Comparison of ENCODE assay signal across 8 cellular contexts in the genomic region with DNA sequence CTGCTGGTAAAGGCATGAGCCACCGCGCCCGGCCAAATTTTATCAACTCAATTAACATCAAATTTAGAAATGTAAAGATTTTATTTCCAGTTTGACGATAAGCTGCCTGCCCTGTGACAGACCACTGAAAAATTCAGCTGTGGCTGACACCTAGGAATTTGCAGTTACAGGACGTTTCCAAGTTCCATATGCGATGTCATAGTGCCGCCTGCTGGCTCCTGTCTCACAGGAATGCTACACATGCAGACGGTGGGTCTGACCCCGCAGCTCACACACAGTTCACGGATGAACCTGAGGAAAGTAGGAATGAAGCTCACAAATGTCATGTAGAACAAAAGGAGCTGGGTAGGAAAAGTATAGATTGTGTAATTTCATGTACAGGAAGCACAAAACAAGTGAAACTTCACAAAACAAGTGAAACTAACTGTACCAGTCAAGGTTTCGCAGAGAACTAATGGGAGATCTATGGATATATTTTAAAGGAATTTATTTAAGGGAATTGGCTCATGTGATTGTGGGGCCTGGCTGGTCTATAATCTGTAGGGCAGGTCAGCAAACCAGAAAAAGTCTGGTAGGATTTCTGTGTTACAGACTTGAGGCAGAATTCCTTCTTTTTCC. TPM values are rescaled to one million over a fixed set of nuclear protein-coding genes. Genes with fewer than 3 reads are reported as not detected.
DNase-seq lines count a peak whose midpoint lies in the region; ATAC-seq, FAIRE-seq and TF ChIP-seq lines count a peak whose summit lies in the region.

No MANE protein-coding gene starts in this region.

- H3K9me3 ChIP-seq in cardiac muscle cell (ENCODE audit: low read depth) (no peaks in the 10 kb centered on the region), psoas muscle (no peaks in the 10 kb centered on the region)

- intact Hi-C loops in psoas muscle (cut with DNase I): loop anchor here in 1 of 2 donors (1.0 to 5.0 kb wide), 3 partner anchors 37 to 207 kb away; no protein-coding TSS in a partner anchor

- 25 to 28% (median 27%) methylated on average over 11 of the region's 11 CpGs for WGBS in psoas muscle, 3 donors

- no peaks in the 10 kb centered on the region for H3K36me3 Mint-ChIP-seq in activated naive CD8-positive, alpha-beta T cell treated with anti-CD3 and anti-CD28 coated beads, Interleukin-2, amount 50 U/mL, for 24 hours (ENCODE audit: low read depth)

- H3K4me1 ChIP-seq in cardiac muscle cell (ENCODE audit: low read depth): no peaks in the 10 kb centered on the region
- no peaks in the 10 kb centered on the region for H3K4me1 ChIP-seq in psoas muscle

- H3K27me3 ChIP-seq in GM06990 (replicated peaks; ENCODE audit: control insufficient read depth, insufficient read depth, low read length): peaks cover 4% of the 10 kb centered on the region; the same call in 1 of the 2 replicates
- no peaks in the 10 kb centered on the region for H3K27me3 ChIP-seq in cardiac muscle cell
- no peaks in the 10 kb centered on the region for H3K27me3 ChIP-seq in psoas muscle (ENCODE audit: insufficient read depth in 3 of 3, low read length in 2 of 3)

- peaks cover 6% of the 10 kb centered on the region for H3K4me1 Mint-ChIP-seq in activated naive CD8-positive, alpha-beta T cell treated with anti-CD3 and anti-CD28 coated beads, Interleukin-2, amount 50 U/mL, for 24 hours

- H3K4me3 Mint-ChIP-seq in activated naive CD8-positive, alpha-beta T cell treated with anti-CD3 and anti-CD28 coated beads, Interleukin-2, amount 50 U/mL, for 24 hours: no peak overlapping the region

- no peaks in the 10 kb centered on the region for H3K9me3 Mint-ChIP-seq in activated naive CD8-positive, alpha-beta T cell treated with anti-CD3 and anti-CD28 coated beads, Interleukin-2, amount 50 U/mL, for 24 hours

- H3K27ac ChIP-seq in cardiac muscle cell (no peak overlapping the region), psoas muscle (no peak overlapping the region)

- no peak for DNase-seq in GM06990 (ENCODE audit: extremely low read depth, insufficient read length)
- DNase-seq in NCI-H1092 treated with DMSO at 0.1 percent for 48 hours (lab: John Stamatoyannopoulos, UW): peak; percentile 46
- peak; percentile 78 for DNase-seq in SW480 (ENCODE audit: low spot score)
- peak; percentile 76 for DNase-seq in activated naive CD8-positive, alpha-beta T cell treated with anti-CD3 and anti-CD28 coated beads, Interleukin-2, amount 50 U/mL, for 24 hours
- peak; percentile 90 to 91 for DNase-seq in cardiac muscle cell (ENCODE audit: low read depth in 1 of 2, low spot score in 1 of 2)
- DNase-seq in psoas muscle: peak; percentile 80 to 87
- DNase-seq in urothelium cell line (ENCODE audit: low spot score): peak; percentile 96

- H3K4me3 ChIP-seq in GM06990 (replicated peaks; ENCODE audit: low read depth, low read length) (no peak overlapping the region), cardiac muscle cell (no peak overlapping the region), psoas muscle (no peak overlapping the region)

- peak; percentile 99 for FAIRE-seq in urothelium cell line (lab: Jason Lieb, UNC)

- H3K27ac Mint-ChIP-seq in activated naive CD8-positive, alpha-beta T cell treated with anti-CD3 and anti-CD28 coated beads, Interleukin-2, amount 50 U/mL, for 24 hours: no peak overlapping the region

- TF ChIP-seq CTCF in GM06990 (IDR thresholded peaks at IDR 0.05; ENCODE audit: insufficient read depth, low read length, poor library complexity, severe bottlenecking) (peak; percentile 96), cardiac muscle cell (IDR thresholded peaks at IDR 0.05; ENCODE audit: low read depth, low read length) (peak; percentile 97), psoas muscle (IDR thresholded peaks at IDR 0.05) (peak; percentile 93)

- H3K36me3 ChIP-seq in GM06990 (ENCODE audit: control insufficient read depth, insufficient read depth, low read length): no peaks in the 10 kb centered on the region
- no peaks in the 10 kb centered on the region for H3K36me3 ChIP-seq in cardiac muscle cell
- no peaks in the 10 kb centered on the region for H3K36me3 ChIP-seq in psoas muscle (ENCODE audit: insufficient read depth in 1 of 2, low read depth in 1 of 2)

- H3K27me3 Mint-ChIP-seq in activated naive CD8-positive, alpha-beta T cell treated with anti-CD3 and anti-CD28 coated beads, Interleukin-2, amount 50 U/mL, for 24 hours: peaks cover 2% of the 10 kb centered on the region

- ATAC-seq in activated naive CD8-positive, alpha-beta T cell treated with anti-CD3 and anti-CD28 coated beads, Interleukin-2, amount 50 U/mL, for 24 hours: peak; percentile 87
- ATAC-seq in psoas muscle (peak; percentile 89 to 98 (median 93)), GM21825 (IDR thresholded peaks at IDR 0.05; ENCODE audit: unreplicated experiment) (no peak)

RNA-seq across cellular contexts. Expression of a gene that starts 13.2 kb away (rescaled TPM):
- 14.0 and 20.9 TPM in 2 replicates for total RNA-seq in cardiac muscle cell
- polyA plus RNA-seq in cardiac muscle cell: 30.0 and 37.3 TPM in 2 replicates
- 10 to 100 TPM; 22.7 to 53.4 (median 36.7) TPM for total RNA-seq in psoas muscle
- polyA plus RNA-seq in psoas muscle: 10 to 100 TPM; 33.8 to 70.9 (median 46.6) TPM

RNA-seq across cellular contexts. Expression of a gene that starts 50.5 kb away (rescaled TPM):
- total RNA-seq in cardiac muscle cell (20.4 and 24.7 TPM in 2 replicates), psoas muscle (10 to 100 TPM in 3 of 4 donors, 1 to 10 TPM in 1; 8.4 to 21.9 (median 14.5) TPM)
- polyA plus RNA-seq in cardiac muscle cell (25.4 and 29.8 TPM in 2 replicates), psoas muscle (10 to 100 TPM; 12.5 to 27.0 (median 13.7) TPM)

RNA-seq across cellular contexts. Expression of a gene that starts 56.6 kb away (rescaled TPM):
- total RNA-seq in cardiac muscle cell (14.4 and 26.3 TPM in 2 replicates), psoas muscle (10 to 100 TPM in 2 of 4 donors, 1 to 10 TPM in 2; 5.2 to 12.3 (median 9.2) TPM)
- polyA plus RNA-seq in cardiac muscle cell (8.4 and 18.1 TPM in 2 replicates), psoas muscle (1 to 10 TPM; 3.1 to 4.7 (median 4.7) TPM)
